In genomic region chr12:42213954-42214426, GRCh38 we compare ENCODE assay signal across 11 cellular contexts. TPM values are rescaled to one million over a fixed set of nuclear protein-coding genes. Genes with fewer than 3 reads are reported as not detected.
A peak's percentile ranks its signal among the peaks of the same experiment; 100 is the strongest.
DNase-seq lines count a peak whose midpoint lies in the region; ATAC-seq and TF ChIP-seq lines count a peak whose summit lies in the region.
"Had no signal": no experiment of that assay in that cellular context is flagged by ENCODE, and none has a peak within 500 bp of the region (broad histone marks: within the 10 kb centered on the region; RNA-seq: fewer than 3 reads in every experiment).

No MANE protein-coding gene starts in this region.

- H3K27ac ChIP-seq in left ventricle myocardium inferior (replicated peaks), result peak overlapping the region; percentile 68

- H3K4me3 ChIP-seq in adipocyte (ENCODE audit: low read length) (no peak overlapping the region), left ventricle myocardium inferior (no peak overlapping the region)

- H3K4me1 ChIP-seq in adipocyte (ENCODE audit: control insufficient read depth, insufficient read depth, low read length) (peaks cover 22% of the 10 kb centered on the region), left ventricle myocardium inferior (peaks cover 55% of the 10 kb centered on the region)

- no peak for TF ChIP-seq CTCF in left ventricle myocardium inferior (IDR thresholded peaks at IDR 0.05; ENCODE audit: borderline replicate concordance)

- peak; percentile 9 for DNase-seq in HT-29 (ENCODE audit: low spot score)
- DNase-seq in adipocyte (ENCODE audit: low read depth), result peak; percentile 31
- peak; percentile 45 for DNase-seq in left ventricle myocardium inferior
- peak; percentile 71 for DNase-seq in renal cortical epithelial cell (ENCODE audit: low read depth)
- DNase-seq in stimulated activated CD4-positive, alpha-beta T cell treated with anti-CD3 and anti-CD28 coated beads, Interleukin-1b, Interleukin-23, amount 100 ng/mL, for 48 hours, result no peak
- DNase-seq in activated naive CD4-positive, alpha-beta T cell (lab: John Stamatoyannopoulos, UW), result no peak
- DNase-seq: glutamatergic neuron; MV-4-11; stimulated activated naive CD4-positive, alpha-beta T cell treated with Interleukin-2 at 50 U/mL for 16 hours had no signal

- no peaks in the 10 kb centered on the region for H3K9me3 ChIP-seq in adipocyte (ENCODE audit: control insufficient read depth, low read length)
- H3K9me3 ChIP-seq in left ventricle myocardium inferior (replicated peaks), result no peaks in the 10 kb centered on the region

- ATAC-seq in GM18517 (IDR thresholded peaks at IDR 0.05; ENCODE audit: unreplicated experiment) (no peak), GM19455 (IDR thresholded peaks at IDR 0.05; ENCODE audit: unreplicated experiment) (no peak)

- H3K36me3 ChIP-seq in adipocyte (ENCODE audit: control insufficient read depth, insufficient read depth, low read length, severe bottlenecking), result peaks cover 7% of the 10 kb centered on the region
- peaks cover 16% of the 10 kb centered on the region for H3K36me3 ChIP-seq in left ventricle myocardium inferior

- H3K27me3 ChIP-seq in adipocyte (replicated peaks; ENCODE audit: control insufficient read depth, insufficient read depth, low read length), result no peaks in the 10 kb centered on the region
- H3K27me3 ChIP-seq in left ventricle myocardium inferior (ENCODE audit: low read depth), result no peaks in the 10 kb centered on the region

- intact Hi-C loops in left ventricle myocardium inferior (cut with micrococcal nuclease), result no loop called here

- H3K9ac ChIP-seq in adipocyte (ENCODE audit: low read length), result no peak overlapping the region

RNA-seq across cellular contexts. Expression of gene YAF2, which starts 24.1 kb away (rescaled TPM):
- 6.8 and 11.1 TPM in 2 replicates for total RNA-seq in HT-29 (2014; rRNA removed; shearing (Covaris generic))
- total RNA-seq in left ventricle myocardium inferior (88.1 TPM), renal cortical epithelial cell (21.2 and 25.9 TPM in 2 replicates)

Comparison
In these comparisons a context has a peak if more than half of its experiments do, and no peak if none do; other contexts are left out.
1. DNase-seq: peak in HT-29 (single experiment), adipocyte (single experiment), left ventricle myocardium inferior (single experiment) and renal cortical epithelial cell (single experiment); none in stimulated activated CD4-positive, alpha-beta T cell treated with anti-CD3 and anti-CD28 coated beads, Interleukin-1b, Interleukin-23, amount 100 ng/mL, for 48 hours (single experiment) and activated naive CD4-positive, alpha-beta T cell (0 of 4).